In the genomic region with DNA sequence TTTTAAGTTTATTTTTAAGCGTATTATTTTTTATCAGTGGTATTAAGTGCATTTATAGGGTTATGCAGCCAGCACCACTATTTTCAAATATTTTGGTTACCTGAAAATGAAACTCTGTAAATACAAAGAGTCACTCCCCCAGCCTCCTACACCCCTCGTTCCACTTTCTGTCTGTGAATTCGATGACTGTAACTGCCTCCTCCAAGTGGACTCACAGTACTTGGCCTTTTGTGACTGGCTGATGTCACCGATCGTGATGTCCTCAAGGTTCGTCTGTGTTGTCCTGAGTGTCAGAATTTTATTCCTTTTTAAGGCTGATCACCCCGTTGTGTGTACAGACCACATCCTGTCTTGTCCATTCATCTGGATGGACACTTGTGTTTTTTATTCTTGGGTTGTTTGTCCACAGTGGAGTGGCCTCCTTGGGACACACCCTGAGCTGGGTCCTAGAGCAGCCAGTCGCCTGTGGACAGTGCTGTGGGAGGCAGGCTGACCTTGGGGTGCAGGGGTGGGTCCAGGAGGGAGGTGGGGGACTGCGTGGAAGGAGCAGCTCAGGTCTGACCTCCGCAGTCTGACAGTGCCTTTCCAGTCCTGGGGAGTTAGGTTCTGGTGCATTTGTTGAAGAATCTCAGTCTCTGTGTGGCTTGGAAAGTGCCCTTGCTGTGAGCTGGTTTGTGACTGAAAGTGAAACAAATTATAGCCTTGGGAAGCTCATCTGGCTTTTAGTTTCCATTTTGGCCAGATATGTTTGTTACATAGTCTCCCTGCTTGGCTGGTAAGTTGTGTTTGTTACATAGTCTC, we compare ENCODE assay signal across 8 cellular contexts. TPM values are rescaled to one million over a fixed set of nuclear protein-coding genes. Genes with fewer than 3 reads are reported as not detected.
A peak's percentile ranks its signal among the peaks of the same experiment; 100 is the strongest.
DNase-seq lines count a peak whose midpoint lies in the region; ATAC-seq, FAIRE-seq and TF ChIP-seq lines count a peak whose summit lies in the region.

No MANE protein-coding gene starts in this region.

- peaks cover 5 to 89% (median 35%) of the 10 kb centered on the region in 11 experiments; a peak in 15 of 22 replicates for H4K20me1 ChIP-seq in BLaER1 treated with 17β-estradiol and CSF1 and Interleukin-3, amounts not matched to agents 10 nM and 100 nM
- H4K20me1 ChIP-seq in K562 (replicated peaks; ENCODE audit: control insufficient read depth, insufficient read depth, low read length), result no peaks in the 10 kb centered on the region

- no peak for TF ChIP-seq EP300 in K562 (IDR thresholded peaks at IDR 0.05; ENCODE audit: low read length)

- H3K27ac ChIP-seq in BLaER1 treated with 17β-estradiol and CSF1 and Interleukin-3, amounts not matched to agents 10 nM and 100 nM, result peak overlapping the region in 6 of 11 experiments; percentile 24 to 62 (median 35); a peak in 8 of 22 replicates
- no peak overlapping the region for H3K27ac ChIP-seq in K562 (ENCODE audit: extremely low read depth, low read depth, low read length)

- TF ChIP-seq POLR2A in K562 (conservative IDR thresholded peaks at IDR 0.05), result no peak

- no peaks in the 10 kb centered on the region for H3K27me3 ChIP-seq in BLaER1 treated with 17β-estradiol and CSF1 and Interleukin-3, amounts not matched to agents 10 nM and 100 nM
- H3K27me3 ChIP-seq in K562 (ENCODE audit: control insufficient read depth in 2 of 2, insufficient read depth in 2 of 2, low read length in 2 of 2), result no peaks in the 10 kb centered on the region

- no TSS peak for BruUV-seq in K562 (replicated peaks; lab: Mats Ljungman, UMichigan)

- H3K9ac ChIP-seq in BLaER1 treated with 17β-estradiol and CSF1 and Interleukin-3, amounts not matched to agents 10 nM and 100 nM, result peak overlapping the region in 5 of 11 experiments; percentile 9 to 43 (median 22); a peak in 6 of 22 replicates
- H3K9ac ChIP-seq in K562 (ENCODE audit: insufficient read depth in 1 of 2, low read depth in 2 of 2, low read length in 2 of 2), result no peak overlapping the region

- peak; percentile 80 for ATAC-seq in HG03095 (IDR thresholded peaks at IDR 0.05; ENCODE audit: unreplicated experiment)
- peak; percentile 28; the same call in 2 of the 3 replicates for ATAC-seq in K562

- peaks cover 6% of the 10 kb centered on the region for H3K79me2 ChIP-seq in K562 (ENCODE audit: control insufficient read depth, insufficient read depth, low read length)

- no peak for TF ChIP-seq CTCF in K562 (IDR thresholded peaks at IDR 0.05 in 2 of 3, conservative IDR thresholded peaks at IDR 0.05 in 1 of 3; ENCODE audit: insufficient read depth in 2 of 3, low read depth in 1 of 3, low read length in 3 of 3)

- 75% methylated on average over 7 of the region's 10 CpGs for WGBS in K562 (ENCODE audit: insufficient coverage, low coverage, missing lambda C conversion rate)

- peak overlapping the region in 3 of 11 experiments; percentile 28 to 48 (median 37); a peak in 4 of 22 replicates for H3K4me2 ChIP-seq in BLaER1 treated with 17β-estradiol and CSF1 and Interleukin-3, amounts not matched to agents 10 nM and 100 nM
- no peak overlapping the region for H3K4me2 ChIP-seq in K562 (ENCODE audit: insufficient read depth, low read length)

- no peaks in the 10 kb centered on the region for H3K9me1 ChIP-seq in K562 (ENCODE audit: control insufficient read depth, insufficient read depth, low read length)

- peaks cover 12 to 36% (median 21%) of the 10 kb centered on the region in 10 experiments for H3K4me1 ChIP-seq in BLaER1 treated with 17β-estradiol and CSF1 and Interleukin-3, amounts not matched to agents 10 nM and 100 nM
- H3K4me1 ChIP-seq in K562 (replicated peaks in 1 of 2; ENCODE audit: control insufficient read depth in 2 of 2, insufficient read depth in 2 of 2, low read length in 2 of 2), result peaks cover under 1 to 11% of the 10 kb centered on the region in 2 experiments; a peak in 3 of 5 replicates

- no peak overlapping the region for H3K4me3 ChIP-seq in BLaER1 treated with 17β-estradiol and CSF1 and Interleukin-3, amounts not matched to agents 10 nM and 100 nM
- no peak overlapping the region for H3K4me3 ChIP-seq in K562

- DNase-seq in GM19239 (ENCODE audit: insufficient read length, low spot score) (no peak), K562 (ENCODE audit: extremely low read depth in 1 of 4, low spot score in 3 of 4) (no peak), AG20443 (ENCODE audit: low spot score) (no peak), iPS-NIHi7 (ENCODE audit: extremely low spot score) (no peak), NCI-H128 (lab: John Stamatoyannopoulos, UW; ENCODE audit: unreplicated experiment) (no peak), NCI-H1694 treated with DMSO at 0.1 percent for 48 hours (lab: John Stamatoyannopoulos, UW) (no peak)

- CTCF ChIA-PET in K562 (lab: Yijun Ruan, JAX; ENCODE audit: low intra/inter-chr PET ratio), result no interaction called here

- no peak overlapping the region for H2AFZ ChIP-seq in K562 (ENCODE audit: low read depth, low read length)

- FAIRE-seq in GM19239 (lab: Jason Lieb, UNC) (peak; percentile 96), K562 (lab: Jason Lieb, UNC) (peak; percentile 80)

- H3K9me3 ChIP-seq in BLaER1 treated with 17β-estradiol and CSF1 and Interleukin-3, amounts not matched to agents 10 nM and 100 nM (replicated peaks in 1 of 11), result no peaks in the 10 kb centered on the region
- H3K9me3 ChIP-seq in K562 (replicated peaks; ENCODE audit: control insufficient read depth, insufficient read depth, low read depth, low read length), result no peaks in the 10 kb centered on the region

- peaks cover 87 to 100% (median 95%) of the 10 kb centered on the region in 11 experiments for H3K36me3 ChIP-seq in BLaER1 treated with 17β-estradiol and CSF1 and Interleukin-3, amounts not matched to agents 10 nM and 100 nM
- H3K36me3 ChIP-seq in K562 (ENCODE audit: control insufficient read depth, insufficient read depth, low read length), result peaks cover 56% of the 10 kb centered on the region; the same call in 2 of the 3 replicates

- intact Hi-C loops in K562 (cut with micrococcal nuclease), result no loop called here

- POLR2A ChIA-PET in K562 (lab: Yijun Ruan, JAX), result interaction anchor here (1.2 kb wide), 1 partner anchor 12 kb away, joined by 6 read pairs; no protein-coding TSS in a partner anchor

- in situ Hi-C loops in K562 (cut with MboI), result no loop called here

- TF ChIP-seq RAD21 in K562 (CRISPR knock-in tag; conservative IDR thresholded peaks at IDR 0.05 in 1 of 2, IDR thresholded peaks at IDR 0.05 in 1 of 2), result no peak

RNA-seq across cellular contexts. Expression of gene MTG1, which starts 6.9 kb away (rescaled TPM):
- 121 and 197 TPM in 2 replicates for total RNA-seq in K562 (2011; cell fraction: chromatin; rRNA removed; ENCODE audit: low replicate concordance)
- 101 and 119 TPM in 2 replicates for total RNA-seq in K562 (2011; cell fraction: nucleolus; rRNA removed)
- 85.3 and 89.5 TPM in 2 replicates for total RNA-seq in K562 (2011; cell fraction: nucleoplasm; rRNA removed)
- total RNA-seq in K562 (2014; rRNA removed) (11.6 and 16.9 TPM in 2 replicates), K562 (2014; rRNA removed; fragmentation: Illumina TruSeq; extraction: Trizol) (10.1 and 13.8 TPM in 2 replicates), K562 (2015; rRNA removed; fragmentation: Illumina TruSeq; extraction: Trizol) (13.8 and 15.4 TPM in 2 replicates), K562 (2021) (18.1 and 18.2 TPM in 2 replicates)
- polyA plus RNA-seq in K562 (2011; rRNA removed) (24.1 and 27.1 TPM in 2 replicates), K562 (2014; fragmentation: Illumina TruSeq; extraction: Trizol) (19.5 and 22.1 TPM in 2 replicates), K562 (2014; fragmentation: Nextera tagmentation; extraction: Ambion mirVana) (1 to 10 TPM; 2.8 to 3.0 TPM), K562 (2014; rRNA removed) (23.0 and 28.2 TPM in 2 replicates)
- 17.9 and 25.1 TPM in 2 replicates for polyA plus RNA-seq in K562 (2011; cell fraction: cytosol; rRNA removed)
- polyA plus RNA-seq in K562 (2011; cell fraction: nucleus; rRNA removed), result 72.9 and 146 TPM in 2 replicates
- polyA plus RNA-seq in K562 (2012), result 16.4 and 17.9 TPM in 2 replicates
- polyA minus RNA-seq in K562 (2011; rRNA and poly(A)+ RNA removed), result 25.9 and 28.3 TPM in 2 replicates
- polyA minus RNA-seq in K562 (2011; cell fraction: cytosol; rRNA and poly(A)+ RNA removed), result 16.2 and 17.5 TPM in 2 replicates
- 29.9 and 33.8 TPM in 2 replicates for polyA minus RNA-seq in K562 (2011; cell fraction: nucleus; rRNA and poly(A)+ RNA removed)

RNA-seq across cellular contexts. Expression of gene PAOX, which starts 21.8 kb away (rescaled TPM):
- total RNA-seq in K562 (2011; cell fraction: chromatin; rRNA removed; ENCODE audit: low replicate concordance), result 4.2 and 13.2 TPM in 2 replicates
- total RNA-seq in K562 (2011; cell fraction: nucleolus; rRNA removed), result 10.2 and 10.9 TPM in 2 replicates
- total RNA-seq in K562 (2011; cell fraction: nucleoplasm; rRNA removed), result 7.6 and 9.1 TPM in 2 replicates
- total RNA-seq in K562 (2014; rRNA removed), result 4.9 and 8.7 TPM in 2 replicates
- 1.1 and 1.6 TPM in 2 replicates for total RNA-seq in K562 (2014; rRNA removed; fragmentation: Illumina TruSeq; extraction: Trizol)
- total RNA-seq in K562 (2015; rRNA removed; fragmentation: Illumina TruSeq; extraction: Trizol), result 2.6 and 2.8 TPM in 2 replicates
- total RNA-seq in K562 (2021), result 6.0 and 6.4 TPM in 2 replicates
- 4.2 and 4.3 TPM in 2 replicates for polyA plus RNA-seq in K562 (2011; rRNA removed)
- 5.2 and 10.9 TPM in 2 replicates for polyA plus RNA-seq in K562 (2011; cell fraction: cytosol; rRNA removed)
- polyA plus RNA-seq in K562 (2011; cell fraction: nucleus; rRNA removed), result 7.7 and 12.4 TPM in 2 replicates
- 3.5 and 4.0 TPM in 2 replicates for polyA plus RNA-seq in K562 (2012)
- polyA plus RNA-seq in K562 (2014; fragmentation: Illumina TruSeq; extraction: Trizol), result 1.4 and 2.0 TPM in 2 replicates
- 1 to 10 TPM in 1 of 2 experiments, under 1 TPM in 1; 0.80 to 1.7 TPM for polyA plus RNA-seq in K562 (2014; fragmentation: Nextera tagmentation; extraction: Ambion mirVana)
- 5.1 and 5.4 TPM in 2 replicates for polyA plus RNA-seq in K562 (2014; rRNA removed)
- polyA minus RNA-seq in K562 (2011; rRNA and poly(A)+ RNA removed), result 1.0 and 1.4 TPM in 2 replicates
- polyA minus RNA-seq in K562 (2011; cell fraction: cytosol; rRNA and poly(A)+ RNA removed), result 0.91 and 3.4 TPM in 2 replicates
- 3.9 and 4.3 TPM in 2 replicates for polyA minus RNA-seq in K562 (2011; cell fraction: nucleus; rRNA and poly(A)+ RNA removed)

RNA-seq across cellular contexts. Expression of gene SPRN, which starts 23.6 kb away (rescaled TPM):
- total RNA-seq in K562 (2011; cell fraction: chromatin; rRNA removed; ENCODE audit: low replicate concordance), result not detected in 2 replicates
- total RNA-seq in K562 (2011; cell fraction: nucleolus; rRNA removed), result not detected in 2 replicates
- not detected in 2 replicates for total RNA-seq in K562 (2011; cell fraction: nucleoplasm; rRNA removed)
- not detected in 2 replicates for total RNA-seq in K562 (2014; rRNA removed)
- total RNA-seq in K562 (2014; rRNA removed; fragmentation: Illumina TruSeq; extraction: Trizol), result not detected in 2 replicates
- not detected in 2 replicates for total RNA-seq in K562 (2015; rRNA removed; fragmentation: Illumina TruSeq; extraction: Trizol)
- not detected in 2 replicates for total RNA-seq in K562 (2021)
- polyA plus RNA-seq in K562 (2011; rRNA removed), result not detected in 2 replicates
- polyA plus RNA-seq in K562 (2011; cell fraction: cytosol; rRNA removed), result not detected in 2 replicates
- polyA plus RNA-seq in K562 (2011; cell fraction: nucleus; rRNA removed), result not detected in 2 replicates
- 1.2 and 1.6 TPM in 2 replicates for polyA plus RNA-seq in K562 (2012)
- not detected in 2 replicates for polyA plus RNA-seq in K562 (2014; fragmentation: Illumina TruSeq; extraction: Trizol)
- polyA plus RNA-seq in K562 (2014; fragmentation: Nextera tagmentation; extraction: Ambion mirVana), result under 1 TPM in 1 of 2 experiments, not detected in 1; 0.04 TPM
- polyA plus RNA-seq in K562 (2014; rRNA removed), result not detected in 2 replicates
- not detected in 2 replicates for polyA minus RNA-seq in K562 (2011; rRNA and poly(A)+ RNA removed)
- not detected in 2 replicates for polyA minus RNA-seq in K562 (2011; cell fraction: cytosol; rRNA and poly(A)+ RNA removed)
- polyA minus RNA-seq in K562 (2011; cell fraction: nucleus; rRNA and poly(A)+ RNA removed), result not detected in 2 replicates

RNA-seq across cellular contexts. Expression of gene ECHS1, which starts 27.7 kb away (rescaled TPM):
- total RNA-seq in K562 (2011; cell fraction: chromatin; rRNA removed; ENCODE audit: low replicate concordance), result 6.2 and 13.6 TPM in 2 replicates
- 10.1 and 14.7 TPM in 2 replicates for total RNA-seq in K562 (2011; cell fraction: nucleolus; rRNA removed)
- 9.6 and 10.3 TPM in 2 replicates for total RNA-seq in K562 (2011; cell fraction: nucleoplasm; rRNA removed)
- total RNA-seq in K562 (2014; rRNA removed), result 69.5 and 74.3 TPM in 2 replicates
- total RNA-seq in K562 (2014; rRNA removed; fragmentation: Illumina TruSeq; extraction: Trizol), result 43.1 and 46.5 TPM in 2 replicates
- total RNA-seq in K562 (2015; rRNA removed; fragmentation: Illumina TruSeq; extraction: Trizol), result 48.4 and 49.3 TPM in 2 replicates
- total RNA-seq in K562 (2021), result 85.3 and 89.5 TPM in 2 replicates
- polyA plus RNA-seq in K562 (2011; rRNA removed), result 16.6 and 23.5 TPM in 2 replicates
- polyA plus RNA-seq in K562 (2011; cell fraction: cytosol; rRNA removed), result 23.9 and 38.6 TPM in 2 replicates
- 31.1 and 34.4 TPM in 2 replicates for polyA plus RNA-seq in K562 (2011; cell fraction: nucleus; rRNA removed)
- polyA plus RNA-seq in K562 (2012), result 72.3 and 78.6 TPM in 2 replicates
- 67.1 and 68.1 TPM in 2 replicates for polyA plus RNA-seq in K562 (2014; fragmentation: Illumina TruSeq; extraction: Trizol)
- 100 to 1,000 TPM in 1 of 2 experiments, 10 to 100 TPM in 1; 98.8 to 100 TPM for polyA plus RNA-seq in K562 (2014; fragmentation: Nextera tagmentation; extraction: Ambion mirVana)
- polyA plus RNA-seq in K562 (2014; rRNA removed), result 37.4 and 38.0 TPM in 2 replicates
- 12.8 and 14.4 TPM in 2 replicates for polyA minus RNA-seq in K562 (2011; rRNA and poly(A)+ RNA removed)
- polyA minus RNA-seq in K562 (2011; cell fraction: cytosol; rRNA and poly(A)+ RNA removed), result 29.2 and 40.4 TPM in 2 replicates
- 4.2 and 7.0 TPM in 2 replicates for polyA minus RNA-seq in K562 (2011; cell fraction: nucleus; rRNA and poly(A)+ RNA removed)

RNA-seq across cellular contexts. Expression of gene FUOM, which starts 43.0 kb away (rescaled TPM):
- total RNA-seq in K562 (2011; cell fraction: chromatin; rRNA removed; ENCODE audit: low replicate concordance), result 10.6 and 28.4 TPM in 2 replicates
- total RNA-seq in K562 (2011; cell fraction: nucleolus; rRNA removed), result 42.5 and 54.1 TPM in 2 replicates
- total RNA-seq in K562 (2011; cell fraction: nucleoplasm; rRNA removed), result 19.0 and 24.0 TPM in 2 replicates
- total RNA-seq in K562 (2014; rRNA removed) (89.7 and 91.1 TPM in 2 replicates), K562 (2014; rRNA removed; fragmentation: Illumina TruSeq; extraction: Trizol) (8.6 and 14.0 TPM in 2 replicates), K562 (2015; rRNA removed; fragmentation: Illumina TruSeq; extraction: Trizol) (26.7 and 27.0 TPM in 2 replicates), K562 (2021) (47.8 and 61.2 TPM in 2 replicates)
- polyA plus RNA-seq in K562 (2011; rRNA removed) (27.4 and 31.3 TPM in 2 replicates), K562 (2014; fragmentation: Illumina TruSeq; extraction: Trizol) (20.4 and 34.6 TPM in 2 replicates), K562 (2014; fragmentation: Nextera tagmentation; extraction: Ambion mirVana) (10 to 100 TPM in 1 of 2 experiments, 1 to 10 TPM in 1; 1.8 to 14.4 TPM), K562 (2014; rRNA removed) (96.1 and 108 TPM in 2 replicates)
- polyA plus RNA-seq in K562 (2011; cell fraction: cytosol; rRNA removed), result 39.9 and 94.4 TPM in 2 replicates
- 29.5 and 49.3 TPM in 2 replicates for polyA plus RNA-seq in K562 (2011; cell fraction: nucleus; rRNA removed)
- polyA plus RNA-seq in K562 (2012), result 22.3 and 26.8 TPM in 2 replicates
- polyA minus RNA-seq in K562 (2011; rRNA and poly(A)+ RNA removed), result 2.1 and 4.9 TPM in 2 replicates
- 7.0 and 9.8 TPM in 2 replicates for polyA minus RNA-seq in K562 (2011; cell fraction: cytosol; rRNA and poly(A)+ RNA removed)
- 38.7 and 48.6 TPM in 2 replicates for polyA minus RNA-seq in K562 (2011; cell fraction: nucleus; rRNA and poly(A)+ RNA removed)
